ENCODE assay signal across 7 cellular contexts in the genomic region with DNA sequence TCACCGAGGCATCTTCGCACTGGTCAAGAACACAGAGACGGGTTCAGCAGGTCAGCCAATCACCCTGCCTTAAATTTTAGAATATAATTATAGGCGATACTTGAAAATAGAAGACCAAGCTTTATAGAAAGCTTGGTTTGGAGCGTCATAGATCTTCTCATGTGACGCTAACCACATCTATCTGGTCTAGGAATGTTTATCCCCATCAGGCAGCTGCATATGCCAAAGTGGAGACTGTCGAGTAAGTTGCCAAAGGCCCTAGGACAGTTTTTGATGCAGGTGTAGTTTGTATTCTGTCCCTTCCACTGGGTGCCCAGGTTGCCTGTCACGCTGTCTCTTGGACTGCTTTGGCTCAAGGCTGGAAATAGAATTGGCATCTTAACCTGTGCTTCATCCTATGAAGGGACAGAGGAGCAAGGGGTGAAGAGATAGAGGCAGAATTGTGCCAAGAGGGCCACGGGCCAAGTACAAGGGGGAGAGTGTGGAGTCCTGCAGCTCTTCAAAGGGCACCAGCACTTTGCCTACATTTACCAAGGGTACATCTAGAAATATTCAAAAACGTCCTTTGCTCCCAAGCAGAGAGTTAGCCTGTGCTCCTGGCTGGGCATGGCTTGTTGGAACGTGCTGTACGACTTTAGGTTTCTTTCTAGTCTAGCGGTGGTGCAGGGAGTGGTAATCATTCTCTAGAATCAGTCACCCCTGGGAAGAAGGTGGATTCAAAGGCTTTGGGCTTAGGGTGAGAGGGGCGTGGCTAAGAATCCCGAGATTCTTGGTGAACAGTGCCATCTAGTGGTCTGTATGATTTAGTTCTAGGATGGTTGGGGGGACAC. TPM values are rescaled to one million over a fixed set of nuclear protein-coding genes. Genes with fewer than 3 reads are reported as not detected.
DNase-seq lines count a peak whose midpoint lies in the region; ATAC-seq, FAIRE-seq and TF ChIP-seq lines count a peak whose summit lies in the region.

No MANE protein-coding gene starts in this region.

- H3K4me1 Mint-ChIP-seq in T-helper 2 cell treated with Interferon-gamma antibody and Interleukin-4, amounts not matched to agents 5 μg/mL and 100 μg/mL, for 36 hours (ENCODE audit: low read depth), result peaks cover 57% of the 10 kb centered on the region

- peak; percentile 27 for ATAC-seq in HG02852 (IDR thresholded peaks at IDR 0.05; ENCODE audit: unreplicated experiment)

- no peaks in the 10 kb centered on the region for H3K9me3 Mint-ChIP-seq in T-helper 2 cell treated with Interferon-gamma antibody and Interleukin-4, amounts not matched to agents 5 μg/mL and 100 μg/mL, for 36 hours

- H3K27me3 Mint-ChIP-seq in T-helper 2 cell treated with Interferon-gamma antibody and Interleukin-4, amounts not matched to agents 5 μg/mL and 100 μg/mL, for 36 hours (ENCODE audit: low read depth), result peaks cover 4% of the 10 kb centered on the region

- no peaks in the 10 kb centered on the region for H3K36me3 Mint-ChIP-seq in T-helper 2 cell treated with Interferon-gamma antibody and Interleukin-4, amounts not matched to agents 5 μg/mL and 100 μg/mL, for 36 hours (ENCODE audit: low read depth)

- peak overlapping the region; percentile 90 for H3K27ac Mint-ChIP-seq in T-helper 2 cell treated with Interferon-gamma antibody and Interleukin-4, amounts not matched to agents 5 μg/mL and 100 μg/mL, for 36 hours

- TF ChIP-seq POLR2A in GM12891 (IDR thresholded peaks at IDR 0.05; ENCODE audit: low read depth, low read length), result no peak

- DNase-seq in GM12891 (ENCODE audit: insufficient read length, low spot score) (no peak), NCI-H1930 (lab: John Stamatoyannopoulos, UW) (peak; percentile 77 to 90), astrocyte of the spinal cord (ENCODE audit: low read depth, low spot score) (peak; percentile 75), iPS DF 19.7 (ENCODE audit: low read depth, low spot score) (peak; percentile 38)
- peak; percentile 74 for DNase-seq in T-helper 2 cell treated with Interferon-gamma antibody and Interleukin-4, amounts not matched to agents 5 μg/mL and 100 μg/mL, for 36 hours (ENCODE audit: low spot score)
- DNase-seq in stimulated activated CD4-positive, alpha-beta T cell treated with anti-CD3 and anti-CD28 coated beads, Interleukin-12 subunit alpha, Interleukin-12 subunit beta, amount 100 ng/mL, for 4 hours, result peak; percentile 41

- TF ChIP-seq CTCF in astrocyte of the spinal cord (IDR thresholded peaks at IDR 0.05; ENCODE audit: low read depth, low read length), result peak; percentile 60

- H3K4me3 Mint-ChIP-seq in T-helper 2 cell treated with Interferon-gamma antibody and Interleukin-4, amounts not matched to agents 5 μg/mL and 100 μg/mL, for 36 hours, result peak overlapping the region; percentile 85

- peak; percentile 76 for FAIRE-seq in GM12891 (lab: Jason Lieb, UNC)

- no peak overlapping the region for H3K4me3 ChIP-seq in astrocyte of the spinal cord (ENCODE audit: low read depth, low read length)

- in situ Hi-C loops in astrocyte of the spinal cord (cut with HindIII; ENCODE audit: low sequenced_read_pairs), result no loop called here

TF ChIP-seq in GM12891, 5 proteins besides CTCF, POLR2A, EP300 and RAD21:
- no peak for TF ChIP-seq POLR2AphosphoS5 (IDR thresholded peaks at IDR 0.05; ENCODE audit: low read depth, low read length)
- TF ChIP-seq POU2F2 (IDR thresholded peaks at IDR 0.05; ENCODE audit: low read depth, low read length), result 0 out of 2 replicates have a peak, but pooled peaks have one; percentile 43

RNA-seq across cellular contexts. Expression of gene WIPI1, which starts 5.3 kb away (rescaled TPM):
- 12.2 TPM for polyA plus RNA-seq in GM12891 (2012; ENCODE audit: low read depth, missing spikeins)

RNA-seq across cellular contexts. Expression of gene PRKAR1A, which starts 49.6 kb away (rescaled TPM):
- polyA plus RNA-seq in GM12891 (2012; ENCODE audit: low read depth, missing spikeins), result 75.4 TPM
